ENCODE assay signal across 13 cellular contexts in the genomic region with DNA sequence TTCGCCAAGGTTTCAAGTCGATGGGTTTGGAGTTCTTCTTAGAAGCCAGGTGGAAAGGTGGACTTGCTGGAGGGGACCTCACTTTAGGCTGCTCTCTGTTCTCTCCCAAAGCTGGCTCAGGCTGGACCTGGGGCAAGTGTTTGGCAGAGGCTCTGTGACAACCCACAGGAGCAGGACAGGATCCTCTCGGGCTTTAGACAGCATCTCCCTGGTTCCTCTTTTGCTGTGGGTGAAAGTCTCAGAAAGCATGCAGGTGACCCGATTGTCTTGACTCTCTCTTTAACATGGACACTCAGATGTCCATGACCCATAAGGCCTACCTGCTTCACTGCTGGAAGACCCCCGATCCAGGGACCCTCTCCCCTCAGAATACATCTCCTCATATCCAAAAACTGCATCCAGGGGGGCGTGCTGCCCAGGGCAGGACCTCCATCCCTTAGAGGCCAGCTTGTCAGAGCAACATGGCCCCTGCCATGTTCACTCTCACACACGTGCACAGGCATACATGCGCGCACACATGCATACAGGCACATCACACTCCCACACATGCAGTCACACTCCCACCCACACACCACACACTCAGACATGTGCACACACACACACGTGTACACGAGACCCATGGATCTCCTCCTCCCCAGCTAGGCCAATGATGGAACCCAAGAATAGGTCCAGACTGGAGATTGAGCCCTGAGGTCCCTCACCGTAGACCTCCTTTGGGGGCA. TPM values are rescaled to one million over a fixed set of nuclear protein-coding genes. Genes with fewer than 3 reads are reported as not detected.
A peak's percentile ranks its signal among the peaks of the same experiment; 100 is the strongest.
DNase-seq lines count a peak whose midpoint lies in the region; ATAC-seq and TF ChIP-seq lines count a peak whose summit lies in the region.
"Had no signal": no experiment of that assay in that cellular context is flagged by ENCODE, and none has a peak within 500 bp of the region (broad histone marks: within the 10 kb centered on the region; RNA-seq: fewer than 3 reads in every experiment).

No MANE protein-coding gene starts in this region.

- no peak for TF ChIP-seq EP300 in tibial nerve (IDR thresholded peaks at IDR 0.05)

- H3K9me3 ChIP-seq in heart right ventricle, result no peaks in the 10 kb centered on the region
- H3K9me3 ChIP-seq in heart left ventricle, result no peaks in the 10 kb centered on the region
- H3K9me3 ChIP-seq in adrenal gland (replicated peaks in 1 of 3), result no peaks in the 10 kb centered on the region
- no peaks in the 10 kb centered on the region for H3K9me3 ChIP-seq in naive thymus-derived CD4-positive, alpha-beta T cell (ENCODE audit: control insufficient read depth in 2 of 3, low read length in 3 of 3)
- H3K9me3 ChIP-seq in tibial nerve, result no peaks in the 10 kb centered on the region
- H3K9me3 ChIP-seq: HAP-1, upper lobe of left lung had no signal

- TF ChIP-seq POLR2A in heart left ventricle (IDR thresholded peaks at IDR 0.05) (no peak), adrenal gland (IDR thresholded peaks at IDR 0.05) (no peak), tibial nerve (IDR thresholded peaks at IDR 0.05) (no peak)

- no peak overlapping the region for H3K4me3 Mint-ChIP-seq in naive thymus-derived CD4-positive, alpha-beta T cell
- H3K4me3 Mint-ChIP-seq: activated T-cell treated with anti-CD3 and anti-CD28 coated beads, Interleukin-2, amount 50 U/mL, for 4 hours; B cell had no signal

- no peaks in the 10 kb centered on the region for H3K27me3 ChIP-seq in heart right ventricle
- H3K27me3 ChIP-seq in heart left ventricle, result no peaks in the 10 kb centered on the region
- H3K27me3 ChIP-seq in adrenal gland, result no peaks in the 10 kb centered on the region
- no peaks in the 10 kb centered on the region for H3K27me3 ChIP-seq in naive thymus-derived CD4-positive, alpha-beta T cell (ENCODE audit: control insufficient read depth in 2 of 2, insufficient read depth in 2 of 2, low read length in 2 of 2)
- H3K27me3 ChIP-seq in tibial nerve, result no peaks in the 10 kb centered on the region
- H3K27me3 ChIP-seq: upper lobe of left lung had no signal

- H3K36me3 Mint-ChIP-seq in naive thymus-derived CD4-positive, alpha-beta T cell, result peaks cover 11 to 34% (median 22%) of the 10 kb centered on the region in 5 donors

- ATAC-seq in heart right ventricle (no peak), heart left ventricle (no peak), GM21526 (IDR thresholded peaks at IDR 0.05; ENCODE audit: low FRiP score, unreplicated experiment) (no peak)
- ATAC-seq in naive thymus-derived CD4-positive, alpha-beta T cell, result no peak
- ATAC-seq: Panc1 had no signal

- POLR2A ChIA-PET in naive thymus-derived CD4-positive, alpha-beta T cell (lab: Charles Lee), result no interaction called here

- H3K9me3 Mint-ChIP-seq in naive thymus-derived CD4-positive, alpha-beta T cell, result no peaks in the 10 kb centered on the region
- H3K9me3 Mint-ChIP-seq: activated T-cell treated with anti-CD3 and anti-CD28 coated beads, Interleukin-2, amount 50 U/mL, for 4 hours had no signal

- DNase-seq in heart right ventricle (no peak), heart left ventricle (no peak), adrenal gland (no peak), tibial nerve (ENCODE audit: low spot score in 2 of 2) (no peak), GM19238 (ENCODE audit: insufficient read length, low spot score) (no peak)
- no peak for DNase-seq in naive thymus-derived CD4-positive, alpha-beta T cell
- no peak for DNase-seq in central memory CD4-positive, alpha-beta T cell
- DNase-seq: activated T-cell treated with anti-CD3 and anti-CD28 coated beads, Interleukin-2, amount 50 U/mL, for 4 hours had no signal

- 91 to 93% methylated on average over 12 of the region's 12 CpGs for WGBS in heart right ventricle, 2 donors
- WGBS in heart left ventricle, 4 donors, result 90 to 95% (median 92%) methylated on average over 12 of the region's 12 CpGs
- 82 to 89% (median 86%) methylated on average over 11 to 12 of the region's 12 CpGs for WGBS in adrenal gland, 4 donors
- 81 to 86% methylated on average over 12 of the region's 12 CpGs for WGBS in tibial nerve, 2 donors

- peak overlapping the region in 6 of 9 donors; percentile 18 to 78 (median 43) for H3K27ac Mint-ChIP-seq in naive thymus-derived CD4-positive, alpha-beta T cell
- H3K27ac Mint-ChIP-seq: B cell had no signal

- H3K4me3 ChIP-seq in heart right ventricle (no peak overlapping the region), heart left ventricle (peak overlapping the region in 1 of 12 donors; percentile 17), adrenal gland (no peak overlapping the region), tibial nerve (no peak overlapping the region)
- no peak overlapping the region for H3K4me3 ChIP-seq in naive thymus-derived CD4-positive, alpha-beta T cell (ENCODE audit: low read length)
- H3K4me3 ChIP-seq: HAP-1 had no signal

- CTCF ChIA-PET in naive thymus-derived CD4-positive, alpha-beta T cell (lab: Charles Lee), result no interaction called here

- H3K27me3 Mint-ChIP-seq in naive thymus-derived CD4-positive, alpha-beta T cell, result no peaks in the 10 kb centered on the region
- H3K27me3 Mint-ChIP-seq: B cell had no signal

- H3K27ac ChIP-seq in heart right ventricle, result peak overlapping the region in 6 of 10 donors; percentile 46 to 71 (median 62)
- H3K27ac ChIP-seq in heart left ventricle, result peak overlapping the region in 4 of 12 donors; percentile 52 to 74 (median 70)
- peak overlapping the region; percentile 72 to 91 (median 90) for H3K27ac ChIP-seq in adrenal gland
- no peak overlapping the region for H3K27ac ChIP-seq in naive thymus-derived CD4-positive, alpha-beta T cell (ENCODE audit: low read depth, low read length)
- peak overlapping the region in 3 of 4 donors; percentile 40 to 84 (median 77) for H3K27ac ChIP-seq in tibial nerve

- TF ChIP-seq CTCF in heart right ventricle (IDR thresholded peaks at IDR 0.05) (no peak), heart left ventricle (IDR thresholded peaks at IDR 0.05) (no peak), adrenal gland (IDR thresholded peaks at IDR 0.05) (no peak), tibial nerve (IDR thresholded peaks at IDR 0.05) (no peak)

- H3K4me1 ChIP-seq in heart right ventricle, result peaks cover 6 to 39% (median 28%) of the 10 kb centered on the region in 9 donors
- peaks cover 0 to 45% (median 23%) of the 10 kb centered on the region in 12 donors for H3K4me1 ChIP-seq in heart left ventricle
- peaks cover 29 to 55% of the 10 kb centered on the region in 2 donors for H3K4me1 ChIP-seq in adrenal gland (replicated peaks in 1 of 2)
- no peaks in the 10 kb centered on the region for H3K4me1 ChIP-seq in naive thymus-derived CD4-positive, alpha-beta T cell (ENCODE audit: control insufficient read depth in 2 of 2, insufficient read depth in 2 of 2, low read length in 2 of 2)
- H3K4me1 ChIP-seq in tibial nerve, result peaks cover 0 to 25% (median 9%) of the 10 kb centered on the region in 4 donors
- H3K4me1 ChIP-seq: HAP-1 had no signal

- H3K36me3 ChIP-seq in heart right ventricle, result peaks cover 0 to 57% (median 26%) of the 10 kb centered on the region in 9 donors
- peaks cover 0 to 38% (median 34%) of the 10 kb centered on the region in 9 donors for H3K36me3 ChIP-seq in heart left ventricle
- H3K36me3 ChIP-seq in adrenal gland (replicated peaks in 1 of 2), result peaks cover 0 to 26% of the 10 kb centered on the region in 2 donors
- H3K36me3 ChIP-seq in naive thymus-derived CD4-positive, alpha-beta T cell (ENCODE audit: control insufficient read depth in 2 of 3, insufficient read depth in 3 of 3, low read length in 3 of 3), result peaks cover 7 to 52% (median 25%) of the 10 kb centered on the region in 3 experiments
- peaks cover 0 to 49% (median 10%) of the 10 kb centered on the region in 3 donors for H3K36me3 ChIP-seq in tibial nerve

- peaks cover 5 to 41% (median 14%) of the 10 kb centered on the region in 7 donors for H3K4me1 Mint-ChIP-seq in naive thymus-derived CD4-positive, alpha-beta T cell
- H3K4me1 Mint-ChIP-seq: B cell had no signal

- intact Hi-C loops in heart right ventricle (cut with DNase I), result loop anchor here in 1 of 10 donors (5.0 kb wide), 1 partner anchor 141 kb away; no protein-coding TSS in a partner anchor
- intact Hi-C loops in heart left ventricle (cut with DNase I), result loop anchor here in 1 of 10 donors (10.0 kb wide), 1 partner anchor 184 kb away; a partner anchor contains a TSS
- intact Hi-C loops in adrenal gland (cut with DNase I), result loop anchor here in 1 of 2 donors (5.0 kb wide), 1 partner anchor 266 kb away; no protein-coding TSS in a partner anchor
- intact Hi-C loops in naive thymus-derived CD4-positive, alpha-beta T cell (cut with micrococcal nuclease), result no loop called here

RNA-seq across cellular contexts. Expression of a gene that starts 21.3 kb away (rescaled TPM):
- 10 to 100 TPM; 82.2 to 97.4 (median 90.2) TPM for total RNA-seq in heart right ventricle
- 10 to 100 TPM; 33.0 to 75.2 TPM for polyA plus RNA-seq in heart right ventricle
- total RNA-seq in heart left ventricle, result 100 to 1,000 TPM in 2 of 9 donors, 10 to 100 TPM in 7; 75.6 to 122 (median 89.3) TPM
- 10 to 100 TPM; 46.7 to 78.1 TPM for polyA plus RNA-seq in heart left ventricle
- total RNA-seq in adrenal gland, result 100 to 1,000 TPM in 7 of 8 donors, 10 to 100 TPM in 1; 75.4 to 160 (median 107) TPM
- 100 to 1,000 TPM in 1 of 3 donors, 10 to 100 TPM in 2; 24.9 to 174 (median 28.7) TPM for polyA plus RNA-seq in adrenal gland
- total RNA-seq in naive thymus-derived CD4-positive, alpha-beta T cell, result 10 to 100 TPM; 25.4 to 86.7 (median 36.4) TPM
- 10 to 100 TPM; 54.8 to 64.1 TPM for polyA plus RNA-seq in naive thymus-derived CD4-positive, alpha-beta T cell
- total RNA-seq in tibial nerve, result 10 to 100 TPM; 39.5 to 60.6 (median 44.3) TPM

RNA-seq across cellular contexts. Expression of a gene that starts 21.4 kb away (rescaled TPM):
- 1 to 10 TPM; 3.2 to 8.3 (median 5.8) TPM for total RNA-seq in heart right ventricle
- polyA plus RNA-seq in heart right ventricle, result 1 to 10 TPM in 1 of 2 donors, under 1 TPM in 1; 0.99 to 2.5 TPM
- 1 to 10 TPM; 2.8 to 7.5 (median 4.4) TPM for total RNA-seq in heart left ventricle
- 1 to 10 TPM; 2.2 to 2.7 TPM for polyA plus RNA-seq in heart left ventricle
- 10 to 100 TPM in 6 of 8 donors, 1 to 10 TPM in 2; 5.8 to 21.6 (median 13.7) TPM for total RNA-seq in adrenal gland
- 1 to 10 TPM; 2.7 to 6.7 (median 5.2) TPM for polyA plus RNA-seq in adrenal gland
- total RNA-seq in naive thymus-derived CD4-positive, alpha-beta T cell, result 10 to 100 TPM in 2 of 5 experiments, 1 to 10 TPM in 3; 5.1 to 13.5 (median 7.1) TPM
- 1 to 10 TPM; 3.4 to 3.6 TPM for polyA plus RNA-seq in naive thymus-derived CD4-positive, alpha-beta T cell
- total RNA-seq in tibial nerve, result 1 to 10 TPM; 4.8 to 6.7 (median 5.5) TPM
